Comparison of ENCODE assay signal across 24 cellular contexts in genomic region chr9:122950263-122950662, GRCh38. TPM values are rescaled to one million over a fixed set of nuclear protein-coding genes. Genes with fewer than 3 reads are reported as not detected.
DNase-seq lines count a peak whose midpoint lies in the region; ATAC-seq, FAIRE-seq and TF ChIP-seq lines count a peak whose summit lies in the region.
"Had no signal": no experiment of that assay in that cellular context is flagged by ENCODE, and none has a peak within 500 bp of the region (broad histone marks: within the 10 kb centered on the region; RNA-seq: fewer than 3 reads in every experiment).

No MANE protein-coding gene starts in this region.

- H3K4me3 ChIP-seq in HepG2 (replicated peaks in 1 of 3; ENCODE audit: insufficient read depth in 1 of 3, low read depth in 2 of 3, low read length in 3 of 3) (no peak overlapping the region), right lobe of liver (no peak overlapping the region), iPS-18a (ENCODE audit: low read length) (peak overlapping the region; percentile 33), Peyer's patch (no peak overlapping the region)
- H3K4me3 ChIP-seq: BLaER1 treated with 17β-estradiol and CSF1 and Interleukin-3, amounts not matched to agents 10 nM and 100 nM; GM23248 had no signal

- ATAC-seq in HepG2 (no peak), right lobe of liver (no peak), T-helper 17 cell (no peak)
- ATAC-seq: PC-3 had no signal

- H3K4me2 ChIP-seq in HepG2 (ENCODE audit: low read depth, low read length), result no peak overlapping the region

- no peaks in the 10 kb centered on the region for H3K27me3 Mint-ChIP-seq in T-helper 17 cell
- H3K27me3 Mint-ChIP-seq: CD4-positive, alpha-beta T cell had no signal

- 98% methylated on average over 3 of the region's 3 CpGs for WGBS in HepG2 (ENCODE audit: low lambda C conversion rate)
- WGBS in right lobe of liver (ENCODE audit: insufficient coverage, low coverage, low lambda C conversion rate, missing lambda C conversion rate), result 90% methylated on average over 3 of the region's 3 CpGs

- H3K27me3 ChIP-seq in HepG2 (ENCODE audit: control insufficient read depth in 1 of 2, insufficient read depth in 2 of 2, low read length in 2 of 2), result no peaks in the 10 kb centered on the region
- no peaks in the 10 kb centered on the region for H3K27me3 ChIP-seq in right lobe of liver
- H3K27me3 ChIP-seq in iPS-18a (ENCODE audit: control insufficient read depth, insufficient read depth, low read length), result no peaks in the 10 kb centered on the region
- H3K27me3 ChIP-seq in Peyer's patch, result no peaks in the 10 kb centered on the region
- H3K27me3 ChIP-seq: BLaER1 treated with 17β-estradiol and CSF1 and Interleukin-3, amounts not matched to agents 10 nM and 100 nM had no signal

- H3K4me1 Mint-ChIP-seq in T-helper 17 cell, result peaks cover 36% of the 10 kb centered on the region

- FAIRE-seq in HepG2 (lab: Jason Lieb, UNC), result no peak
- FAIRE-seq: D721Med, GM18507 had no signal

- H3K9ac ChIP-seq in HepG2 (ENCODE audit: insufficient read depth, low read depth, low read length) (no peak overlapping the region), iPS-18a (ENCODE audit: low read length) (no peak overlapping the region)
- H3K9ac ChIP-seq: BLaER1 treated with 17β-estradiol and CSF1 and Interleukin-3, amounts not matched to agents 10 nM and 100 nM; GM23248 had no signal

- H3K4me1 ChIP-seq in HepG2 (ENCODE audit: insufficient read depth, low read length), result peaks cover 31% of the 10 kb centered on the region
- H3K4me1 ChIP-seq in right lobe of liver, result peaks cover 0 to 7% (median under 1%) of the 10 kb centered on the region in 4 donors
- H3K4me1 ChIP-seq in iPS-18a (ENCODE audit: control insufficient read depth, low read depth, low read length), result peaks cover 31% of the 10 kb centered on the region
- peaks cover 0 to 31% (median 0%) of the 10 kb centered on the region in 4 donors for H3K4me1 ChIP-seq in Peyer's patch

- POLR2A ChIA-PET in HepG2 (lab: Yijun Ruan, JAX), result no interaction called here

- H3K9me3 ChIP-seq in HepG2 (ENCODE audit: low read length) (no peaks in the 10 kb centered on the region), right lobe of liver (no peaks in the 10 kb centered on the region), T-helper 17 cell (ENCODE audit: control insufficient read depth, low read length, poor library complexity, severe bottlenecking) (no peaks in the 10 kb centered on the region), iPS-18a (ENCODE audit: control insufficient read depth, low read depth, low read length) (no peaks in the 10 kb centered on the region), Peyer's patch (no peaks in the 10 kb centered on the region)

- intact Hi-C loops in HepG2 (cut with micrococcal nuclease; ENCODE audit: unreplicated experiment), result no loop called here
- intact Hi-C loops in right lobe of liver (cut with DNase I), result no loop called here

- H3K79me2 ChIP-seq in HepG2 (ENCODE audit: insufficient read depth, low read length), result peaks cover 90% of the 10 kb centered on the region

- TF ChIP-seq POLR2A in HepG2 (IDR thresholded peaks at IDR 0.05; ENCODE audit: insufficient read depth in 1 of 2, low read depth in 2 of 2, low read length in 2 of 2) (no peak), right lobe of liver (IDR thresholded peaks at IDR 0.05) (no peak), Peyer's patch (IDR thresholded peaks at IDR 0.05) (no peak)

- TF ChIP-seq CTCF in HepG2 (CRISPR knock-in tag; IDR thresholded peaks at IDR 0.05) (no peak), right lobe of liver (IDR thresholded peaks at IDR 0.05) (no peak), Peyer's patch (IDR thresholded peaks at IDR 0.05) (no peak)

- no peaks in the 10 kb centered on the region for H4K20me1 ChIP-seq in HepG2 (ENCODE audit: insufficient read depth, low read length)

- H3K27ac Mint-ChIP-seq in T-helper 17 cell, result no peak overlapping the region
- H3K27ac Mint-ChIP-seq: CD4-positive, alpha-beta T cell had no signal

- CTCF ChIA-PET in HepG2 (lab: Yijun Ruan, JAX; ENCODE audit: low intra/inter-chr PET ratio, low total read pairs), result no interaction called here

- DNase-seq in HepG2 (ENCODE audit: low spot score) (no peak), right lobe of liver (no peak), T-helper 17 cell (no peak), Peyer's patch (no peak), AG20443 (ENCODE audit: low spot score) (no peak), NCI-H774 (lab: John Stamatoyannopoulos, UW) (no peak)
- DNase-seq: AML-193; CD4-positive, alpha-beta T cell; GM23248; H9; NCI-H1048; NCI-H1417; NCI-H1694; NCI-H2227 treated with DMSO at 0.1 percent for 48 hours; NCI-H510A; NCI-H69; NK-92 treated with Interleukin-12 subunit alpha and Interleukin-12 subunit beta, amount 100 ng/mL, for 24 hours; PC-3; RPMI8226; SHP77 had no signal

- no peaks in the 10 kb centered on the region for H3K36me3 ChIP-seq in HepG2 (replicated peaks in 1 of 2; ENCODE audit: control insufficient read depth in 1 of 2, insufficient read depth in 2 of 2, low read length in 2 of 2)
- no peaks in the 10 kb centered on the region for H3K36me3 ChIP-seq in right lobe of liver
- no peaks in the 10 kb centered on the region for H3K36me3 ChIP-seq in iPS-18a (ENCODE audit: control insufficient read depth, low read depth, low read length)
- no peaks in the 10 kb centered on the region for H3K36me3 ChIP-seq in Peyer's patch

- H3K27ac ChIP-seq in HepG2 (ENCODE audit: extremely low read length, insufficient read depth, low read length) (no peak overlapping the region), right lobe of liver (no peak overlapping the region), iPS-18a (ENCODE audit: low read length) (no peak overlapping the region), Peyer's patch (no peak overlapping the region)
- H3K27ac ChIP-seq: BLaER1 treated with 17β-estradiol and CSF1 and Interleukin-3, amounts not matched to agents 10 nM and 100 nM; GM23248 had no signal

- no peak for TF ChIP-seq EP300 in HepG2 (IDR thresholded peaks at IDR 0.05; ENCODE audit: low read depth in 2 of 2, low read length in 2 of 2)
- no peak for TF ChIP-seq EP300 in HepG2 (CRISPR knock-in tag; IDR thresholded peaks at IDR 0.05; ENCODE audit: borderline replicate concordance)

- in situ Hi-C loops in HepG2 (cut with HindIII; ENCODE audit: extremely low pct_ligation_motif_present, low pct_unique_long_range_greater_than_20kb), result no loop called here

- TSS peak; percentile 6 for BruUV-seq in HepG2 (replicated peaks; lab: Mats Ljungman, UMichigan)

- no peak overlapping the region for H2AFZ ChIP-seq in HepG2 (ENCODE audit: low read length)
- H2AFZ ChIP-seq: GM23248 had no signal

- peaks cover 3% of the 10 kb centered on the region for H3K36me3 Mint-ChIP-seq in T-helper 17 cell (ENCODE audit: low read depth)

- peak overlapping the region; percentile 52 for H3K4me3 Mint-ChIP-seq in T-helper 17 cell
- H3K4me3 Mint-ChIP-seq: CD4-positive, alpha-beta T cell; H9 had no signal

- TF ChIP-seq RAD21 in HepG2 (CRISPR knock-in tag; IDR thresholded peaks at IDR 0.05), result no peak

RNA-seq across cellular contexts. Expression of gene RABGAP1, which starts 9.4 kb away (rescaled TPM):
- total RNA-seq in HepG2 (2016; rRNA removed; fragmentation: Illumina TruSeq; extraction: Trizol) (19.1 and 26.4 TPM in 2 replicates), right lobe of liver (10 to 100 TPM; 11.4 to 15.4 (median 13.5) TPM), T-helper 17 cell (10 to 100 TPM; 33.8 to 36.7 TPM), Peyer's patch (10 to 100 TPM; 45.0 to 92.4 (median 49.7) TPM)
- 13.4 and 16.4 TPM in 2 replicates for total RNA-seq in HepG2 (2016; cell fraction: cytosol; rRNA removed; fragmentation: Illumina TruSeq; extraction: Trizol; ENCODE audit: low read depth)
- total RNA-seq in HepG2 (2016; cell fraction: insoluble cytoplasmic fraction; rRNA removed; fragmentation: Illumina TruSeq; extraction: Trizol), result 18.5 and 25.1 TPM in 2 replicates
- total RNA-seq in HepG2 (2016; cell fraction: membrane; rRNA removed; fragmentation: Illumina TruSeq; extraction: Trizol), result 19.5 and 22.5 TPM in 2 replicates
- total RNA-seq in HepG2 (2016; cell fraction: nucleus; rRNA removed; fragmentation: Illumina TruSeq; extraction: Trizol), result 33.3 and 38.0 TPM in 2 replicates
- 16.8 and 19.3 TPM in 2 replicates for polyA plus RNA-seq in HepG2 (2011; rRNA removed)
- 8.0 and 11.1 TPM in 2 replicates for polyA plus RNA-seq in HepG2 (2011; cell fraction: cytosol; rRNA removed)
- polyA plus RNA-seq in HepG2 (2011; cell fraction: nucleus; rRNA removed), result 15.5 and 22.2 TPM in 2 replicates
- polyA plus RNA-seq in HepG2 (2012), result 16.9 and 17.8 TPM in 2 replicates
- 1.2 TPM in 2 replicates for polyA plus RNA-seq in HepG2 (2016; cell fraction: cytosol; fragmentation: Illumina TruSeq; extraction: Trizol; ENCODE audit: low read depth)
- polyA plus RNA-seq in HepG2 (2016; cell fraction: insoluble cytoplasmic fraction; fragmentation: Illumina TruSeq; extraction: Trizol; ENCODE audit: low read depth), result 20.9 and 23.3 TPM in 2 replicates
- polyA plus RNA-seq in HepG2 (2016; cell fraction: membrane; fragmentation: Illumina TruSeq; extraction: Trizol; ENCODE audit: low read depth), result 2.6 and 3.4 TPM in 2 replicates
- polyA plus RNA-seq in HepG2 (2016; cell fraction: nucleus; fragmentation: Illumina TruSeq; extraction: Trizol; ENCODE audit: insufficient read depth, low read depth), result 24.6 and 27.5 TPM in 2 replicates
- 39.8 and 70.5 TPM in 2 replicates for polyA minus RNA-seq in HepG2 (2011; rRNA and poly(A)+ RNA removed; ENCODE audit: low replicate concordance)
- 18.6 and 22.6 TPM in 2 replicates for polyA minus RNA-seq in HepG2 (2011; cell fraction: cytosol; rRNA and poly(A)+ RNA removed)
- polyA minus RNA-seq in HepG2 (2011; cell fraction: nucleus; rRNA and poly(A)+ RNA removed), result 105 and 133 TPM in 2 replicates

RNA-seq across cellular contexts. Expression of gene ZBTB26, which starts 19.0 kb away (rescaled TPM):
- total RNA-seq in HepG2 (2016; rRNA removed; fragmentation: Illumina TruSeq; extraction: Trizol) (4.5 and 5.6 TPM in 2 replicates), right lobe of liver (1 to 10 TPM; 1.2 to 2.3 (median 1.4) TPM), T-helper 17 cell (1 to 10 TPM; 6.9 to 7.2 TPM), Peyer's patch (10 to 100 TPM in 1 of 4 donors, 1 to 10 TPM in 3; 3.2 to 18.2 (median 6.1) TPM)
- 0.91 and 1.1 TPM in 2 replicates for total RNA-seq in HepG2 (2016; cell fraction: cytosol; rRNA removed; fragmentation: Illumina TruSeq; extraction: Trizol; ENCODE audit: low read depth)
- 3.7 and 5.1 TPM in 2 replicates for total RNA-seq in HepG2 (2016; cell fraction: insoluble cytoplasmic fraction; rRNA removed; fragmentation: Illumina TruSeq; extraction: Trizol)
- 5.1 and 5.8 TPM in 2 replicates for total RNA-seq in HepG2 (2016; cell fraction: membrane; rRNA removed; fragmentation: Illumina TruSeq; extraction: Trizol)
- 7.5 and 7.6 TPM in 2 replicates for total RNA-seq in HepG2 (2016; cell fraction: nucleus; rRNA removed; fragmentation: Illumina TruSeq; extraction: Trizol)
- polyA plus RNA-seq in HepG2 (2011; rRNA removed), result 7.6 and 8.6 TPM in 2 replicates
- polyA plus RNA-seq in HepG2 (2011; cell fraction: cytosol; rRNA removed), result 3.1 and 4.8 TPM in 2 replicates
- 11.5 and 14.4 TPM in 2 replicates for polyA plus RNA-seq in HepG2 (2011; cell fraction: nucleus; rRNA removed)
- polyA plus RNA-seq in HepG2 (2012), result 6.4 and 7.2 TPM in 2 replicates
- 1.0 and 1.1 TPM in 2 replicates for polyA plus RNA-seq in HepG2 (2016; cell fraction: cytosol; fragmentation: Illumina TruSeq; extraction: Trizol; ENCODE audit: low read depth)
- polyA plus RNA-seq in HepG2 (2016; cell fraction: insoluble cytoplasmic fraction; fragmentation: Illumina TruSeq; extraction: Trizol; ENCODE audit: low read depth), result 5.4 and 6.1 TPM in 2 replicates
- polyA plus RNA-seq in HepG2 (2016; cell fraction: membrane; fragmentation: Illumina TruSeq; extraction: Trizol; ENCODE audit: low read depth), result 3.6 and 4.2 TPM in 2 replicates
- 14.7 and 15.0 TPM in 2 replicates for polyA plus RNA-seq in HepG2 (2016; cell fraction: nucleus; fragmentation: Illumina TruSeq; extraction: Trizol; ENCODE audit: insufficient read depth, low read depth)
- 3.1 and 7.6 TPM in 2 replicates for polyA minus RNA-seq in HepG2 (2011; rRNA and poly(A)+ RNA removed; ENCODE audit: low replicate concordance)
- 5.6 TPM in 2 replicates for polyA minus RNA-seq in HepG2 (2011; cell fraction: cytosol; rRNA and poly(A)+ RNA removed)
- polyA minus RNA-seq in HepG2 (2011; cell fraction: nucleus; rRNA and poly(A)+ RNA removed), result 9.1 and 14.3 TPM in 2 replicates

RNA-seq across cellular contexts. Expression of gene ZBTB6, which starts 37.1 kb away (rescaled TPM):
- total RNA-seq in HepG2 (2016; rRNA removed; fragmentation: Illumina TruSeq; extraction: Trizol) (7.1 and 12.1 TPM in 2 replicates), right lobe of liver (1 to 10 TPM; 2.2 to 4.3 (median 2.7) TPM), T-helper 17 cell (1 to 10 TPM; 3.7 to 4.7 TPM), Peyer's patch (10 to 100 TPM in 1 of 4 donors, 1 to 10 TPM in 3; 5.6 to 14.9 (median 7.7) TPM)
- total RNA-seq in HepG2 (2016; cell fraction: cytosol; rRNA removed; fragmentation: Illumina TruSeq; extraction: Trizol; ENCODE audit: low read depth), result 0.71 and 0.79 TPM in 2 replicates
- total RNA-seq in HepG2 (2016; cell fraction: insoluble cytoplasmic fraction; rRNA removed; fragmentation: Illumina TruSeq; extraction: Trizol), result 7.5 and 12.8 TPM in 2 replicates
- 4.7 and 5.8 TPM in 2 replicates for total RNA-seq in HepG2 (2016; cell fraction: membrane; rRNA removed; fragmentation: Illumina TruSeq; extraction: Trizol)
- 8.0 and 8.5 TPM in 2 replicates for total RNA-seq in HepG2 (2016; cell fraction: nucleus; rRNA removed; fragmentation: Illumina TruSeq; extraction: Trizol)
- polyA plus RNA-seq in HepG2 (2011; rRNA removed), result 3.1 and 3.7 TPM in 2 replicates
- polyA plus RNA-seq in HepG2 (2011; cell fraction: cytosol; rRNA removed), result 1.4 and 2.4 TPM in 2 replicates
- 1.4 and 1.7 TPM in 2 replicates for polyA plus RNA-seq in HepG2 (2011; cell fraction: nucleus; rRNA removed)
- polyA plus RNA-seq in HepG2 (2012), result 4.6 and 5.1 TPM in 2 replicates
- polyA plus RNA-seq in HepG2 (2016; cell fraction: cytosol; fragmentation: Illumina TruSeq; extraction: Trizol; ENCODE audit: low read depth), result 0.24 and 0.41 TPM in 2 replicates
- polyA plus RNA-seq in HepG2 (2016; cell fraction: insoluble cytoplasmic fraction; fragmentation: Illumina TruSeq; extraction: Trizol; ENCODE audit: low read depth), result 7.6 and 8.7 TPM in 2 replicates
- 1.8 and 2.0 TPM in 2 replicates for polyA plus RNA-seq in HepG2 (2016; cell fraction: membrane; fragmentation: Illumina TruSeq; extraction: Trizol; ENCODE audit: low read depth)
- polyA plus RNA-seq in HepG2 (2016; cell fraction: nucleus; fragmentation: Illumina TruSeq; extraction: Trizol; ENCODE audit: insufficient read depth, low read depth), result 5.8 and 6.5 TPM in 2 replicates
- polyA minus RNA-seq in HepG2 (2011; rRNA and poly(A)+ RNA removed; ENCODE audit: low replicate concordance), result 3.1 and 9.0 TPM in 2 replicates
- polyA minus RNA-seq in HepG2 (2011; cell fraction: cytosol; rRNA and poly(A)+ RNA removed), result 4.4 and 5.2 TPM in 2 replicates
- polyA minus RNA-seq in HepG2 (2011; cell fraction: nucleus; rRNA and poly(A)+ RNA removed), result 12.3 and 14.2 TPM in 2 replicates

RNA-seq across cellular contexts. Expression of gene RC3H2, which starts 45.1 kb away (rescaled TPM):
- total RNA-seq in HepG2 (2016; rRNA removed; fragmentation: Illumina TruSeq; extraction: Trizol), result 36.4 and 42.5 TPM in 2 replicates
- 65.6 and 66.4 TPM in 2 replicates for total RNA-seq in HepG2 (2016; cell fraction: cytosol; rRNA removed; fragmentation: Illumina TruSeq; extraction: Trizol; ENCODE audit: low read depth)
- total RNA-seq in HepG2 (2016; cell fraction: insoluble cytoplasmic fraction; rRNA removed; fragmentation: Illumina TruSeq; extraction: Trizol), result 36.3 and 43.9 TPM in 2 replicates
- total RNA-seq in HepG2 (2016; cell fraction: membrane; rRNA removed; fragmentation: Illumina TruSeq; extraction: Trizol), result 72.8 and 85.3 TPM in 2 replicates
- total RNA-seq in HepG2 (2016; cell fraction: nucleus; rRNA removed; fragmentation: Illumina TruSeq; extraction: Trizol), result 23.9 and 31.0 TPM in 2 replicates
- 20.3 and 21.0 TPM in 2 replicates for polyA plus RNA-seq in HepG2 (2011; rRNA removed)
- 10.8 and 15.8 TPM in 2 replicates for polyA plus RNA-seq in HepG2 (2011; cell fraction: cytosol; rRNA removed)
- polyA plus RNA-seq in HepG2 (2011; cell fraction: nucleus; rRNA removed), result 15.4 and 17.1 TPM in 2 replicates
- polyA plus RNA-seq in HepG2 (2012), result 15.7 and 18.2 TPM in 2 replicates
- 56.4 and 58.0 TPM in 2 replicates for polyA plus RNA-seq in HepG2 (2016; cell fraction: cytosol; fragmentation: Illumina TruSeq; extraction: Trizol; ENCODE audit: low read depth)
- 19.2 and 20.4 TPM in 2 replicates for polyA plus RNA-seq in HepG2 (2016; cell fraction: insoluble cytoplasmic fraction; fragmentation: Illumina TruSeq; extraction: Trizol; ENCODE audit: low read depth)
- polyA plus RNA-seq in HepG2 (2016; cell fraction: membrane; fragmentation: Illumina TruSeq; extraction: Trizol; ENCODE audit: low read depth), result 45.4 and 46.9 TPM in 2 replicates
- polyA plus RNA-seq in HepG2 (2016; cell fraction: nucleus; fragmentation: Illumina TruSeq; extraction: Trizol; ENCODE audit: insufficient read depth, low read depth), result 23.5 and 27.5 TPM in 2 replicates
- polyA minus RNA-seq in HepG2 (2011; rRNA and poly(A)+ RNA removed; ENCODE audit: low replicate concordance), result 64.1 and 186 TPM in 2 replicates
- polyA minus RNA-seq in HepG2 (2011; cell fraction: cytosol; rRNA and poly(A)+ RNA removed), result 41.2 and 49.7 TPM in 2 replicates
- polyA minus RNA-seq in HepG2 (2011; cell fraction: nucleus; rRNA and poly(A)+ RNA removed), result 55.0 and 73.7 TPM in 2 replicates
- total RNA-seq in right lobe of liver, result 10 to 100 TPM; 14.1 to 20.7 (median 19.4) TPM
- 10 to 100 TPM; 51.5 to 69.6 TPM for total RNA-seq in T-helper 17 cell
- total RNA-seq in Peyer's patch, result 10 to 100 TPM; 27.9 to 48.7 (median 41.7) TPM
